Comparison of ENCODE assay signal across 23 cellular contexts in the genomic region with DNA sequence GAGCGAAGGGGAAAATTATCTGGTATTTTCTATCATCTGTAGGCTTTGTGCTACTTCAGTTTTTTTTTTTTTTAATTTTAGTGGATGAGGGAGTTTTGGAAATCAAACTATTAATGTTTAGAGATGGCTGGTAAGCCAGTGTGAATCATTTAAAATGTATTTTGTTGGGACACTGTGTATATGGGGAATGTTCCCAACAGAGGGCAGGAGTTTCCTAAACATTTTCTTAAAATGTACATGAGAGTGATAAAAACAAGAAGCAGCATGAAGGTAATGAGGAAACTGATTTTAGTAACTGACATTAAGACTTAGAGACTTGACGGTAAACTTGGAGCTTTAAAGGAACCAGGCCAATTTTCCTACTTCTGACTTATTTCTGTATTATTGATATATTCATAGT.
DNase-seq lines count a peak whose midpoint lies in the region; ATAC-seq and TF ChIP-seq lines count a peak whose summit lies in the region.
"Had no signal": no experiment of that assay in that cellular context is flagged by ENCODE, and none has a peak within 500 bp of the region (broad histone marks: within the 10 kb centered on the region; RNA-seq: fewer than 3 reads in every experiment).

No MANE protein-coding gene starts in this region.

- H3K9me3 Mint-ChIP-seq in MCF 10A (ENCODE audit: unreplicated experiment), result no peaks in the 10 kb centered on the region
- H3K9me3 Mint-ChIP-seq in activated naive CD8-positive, alpha-beta T cell treated with anti-CD3 and anti-CD28 coated beads, Interleukin-2, amount 50 U/mL, for 24 hours, result no peaks in the 10 kb centered on the region
- H3K9me3 Mint-ChIP-seq: CD8-positive, alpha-beta memory T cell; dendritic cell treated with granulocyte-macrophage colony-stimulating factor and Interleukin-4, amounts not matched to agents 40 ng/mL and 50 ng/mL, for 4 days; nephron progenitor cell had no signal

- H3K4me3 Mint-ChIP-seq in MCF 10A (ENCODE audit: unreplicated experiment), result no peak overlapping the region
- no peak overlapping the region for H3K4me3 Mint-ChIP-seq in activated naive CD8-positive, alpha-beta T cell treated with anti-CD3 and anti-CD28 coated beads, Interleukin-2, amount 50 U/mL, for 24 hours
- H3K4me3 Mint-ChIP-seq: CD8-positive, alpha-beta memory T cell; dendritic cell treated with granulocyte-macrophage colony-stimulating factor and Interleukin-4, amounts not matched to agents 40 ng/mL and 50 ng/mL, for 4 days; nephron progenitor cell; T-helper 17 cell had no signal

- intact Hi-C loops in MCF 10A (cut with micrococcal nuclease) (no loop called here), mammary epithelial cell (cut with micrococcal nuclease) (loop anchor here (1.0 kb wide), 1 partner anchor 43 kb away; no protein-coding TSS in a partner anchor), left colon (cut with DNase I, micrococcal nuclease) (no loop called here)

- no peaks in the 10 kb centered on the region for H3K27me3 Mint-ChIP-seq in MCF 10A (ENCODE audit: insufficient read depth, unreplicated experiment)
- H3K27me3 Mint-ChIP-seq in activated naive CD8-positive, alpha-beta T cell treated with anti-CD3 and anti-CD28 coated beads, Interleukin-2, amount 50 U/mL, for 24 hours, result no peaks in the 10 kb centered on the region

- peaks cover 6% of the 10 kb centered on the region for H3K36me3 Mint-ChIP-seq in MCF 10A (ENCODE audit: insufficient read depth, unreplicated experiment)
- no peaks in the 10 kb centered on the region for H3K36me3 Mint-ChIP-seq in activated naive CD8-positive, alpha-beta T cell treated with anti-CD3 and anti-CD28 coated beads, Interleukin-2, amount 50 U/mL, for 24 hours (ENCODE audit: low read depth)

- 100% methylated on average over 2 of the region's 2 CpGs for WGBS in mammary epithelial cell (ENCODE audit: low coverage, missing lambda C conversion rate)

- H4K20me1 ChIP-seq in mammary epithelial cell (ENCODE audit: insufficient read depth, low read length), result no peaks in the 10 kb centered on the region

- no peaks in the 10 kb centered on the region for H3K9me3 ChIP-seq in mammary epithelial cell (replicated peaks; ENCODE audit: insufficient read depth, low read length)
- H3K9me3 ChIP-seq: transverse colon had no signal

- no peak overlapping the region for H3K9ac ChIP-seq in mammary epithelial cell (ENCODE audit: insufficient read depth, low read length)

- H2AFZ ChIP-seq in mammary epithelial cell (ENCODE audit: low read depth, low read length), result no peak overlapping the region

- in situ Hi-C loops in mammary epithelial cell (cut with MboI; ENCODE audit: low sequenced_read_pairs in 2 of 2), result loop anchor here (10.0 to 25.0 kb wide), 3 partner anchors 126 to 234 kb away; a partner anchor contains a TSS

- H3K27ac Mint-ChIP-seq in MCF 10A (ENCODE audit: low read depth, unreplicated experiment), result no peak overlapping the region
- no peak overlapping the region for H3K27ac Mint-ChIP-seq in activated naive CD8-positive, alpha-beta T cell treated with anti-CD3 and anti-CD28 coated beads, Interleukin-2, amount 50 U/mL, for 24 hours
- H3K27ac Mint-ChIP-seq: CD8-positive, alpha-beta memory T cell; dendritic cell treated with granulocyte-macrophage colony-stimulating factor and Interleukin-4, amounts not matched to agents 40 ng/mL and 50 ng/mL, for 4 days; nephron progenitor cell; T-helper 17 cell had no signal

- DNase-seq in MCF 10A (ENCODE audit: unreplicated experiment) (peak; percentile 27), mammary epithelial cell (no peak), astrocyte of the hippocampus (ENCODE audit: low read depth, low spot score) (peak; percentile 22), fibroblast of the aortic adventitia (ENCODE audit: low read depth) (peak; percentile 26), left colon (no peak), NCI-H748 (lab: John Stamatoyannopoulos, UW; ENCODE audit: unreplicated experiment) (no peak)
- no peak for DNase-seq in activated naive CD8-positive, alpha-beta T cell treated with anti-CD3 and anti-CD28 coated beads, Interleukin-2, amount 50 U/mL, for 24 hours
- DNase-seq: activated effector memory CD4-positive, alpha-beta T cell treated with Interleukin-2 at 50 U/mL for 16 hours; amygdala; CD8-positive, alpha-beta memory T cell; hippocampal formation; mesendoderm; NCI-H1694 treated with DMSO at 0.1 percent for 48 hours; nephron progenitor cell; SHP77; stimulated activated CD4-positive, alpha-beta T cell treated with anti-CD3 and anti-CD28 coated beads, Interleukin-15, amount 100 ng/mL, for 24 hours; stimulated activated naive CD4-positive, alpha-beta T cell; T-helper 17 cell; transverse colon had no signal

- H3K27me3 ChIP-seq in mammary epithelial cell (ENCODE audit: insufficient read depth, low read length), result no peaks in the 10 kb centered on the region
- H3K27me3 ChIP-seq: transverse colon had no signal

- no peak overlapping the region for H3K4me3 ChIP-seq in mammary epithelial cell (replicated peaks in 1 of 3; ENCODE audit: insufficient read depth in 1 of 3, low read depth in 2 of 3, low read length in 3 of 3)
- no peak overlapping the region for H3K4me3 ChIP-seq in fibroblast of the aortic adventitia (ENCODE audit: low read depth, low read length)
- H3K4me3 ChIP-seq: transverse colon had no signal

- H3K79me2 ChIP-seq in mammary epithelial cell (ENCODE audit: insufficient read depth, low read length), result no peaks in the 10 kb centered on the region

- H3K4me1 Mint-ChIP-seq in MCF 10A (ENCODE audit: insufficient read depth, unreplicated experiment), result peaks cover 10% of the 10 kb centered on the region
- no peaks in the 10 kb centered on the region for H3K4me1 Mint-ChIP-seq in activated naive CD8-positive, alpha-beta T cell treated with anti-CD3 and anti-CD28 coated beads, Interleukin-2, amount 50 U/mL, for 24 hours
- H3K4me1 Mint-ChIP-seq: CD8-positive, alpha-beta memory T cell had no signal

- CTCF ChIA-PET in MCF 10A (lab: Yijun Ruan, JAX), result interaction anchor here (0.5 to 2.4 kb wide), 5 partner anchors 11 to 513 kb away, joined by 3 to 11 read pairs (median 3); no protein-coding TSS in a partner anchor
- CTCF ChIA-PET in mammary epithelial cell (lab: Charles Lee; ENCODE audit: low non-redundant PET), result interaction anchor here (0.7 kb wide), 1 partner anchor 114 kb away, joined by 4 read pairs; no protein-coding TSS in a partner anchor

- POLR2A ChIA-PET in MCF 10A (lab: Yijun Ruan, JAX), result interaction anchor here (2.8 kb wide), 1 partner anchor 121 kb away, joined by 17 read pairs; no protein-coding TSS in a partner anchor

- H3K27ac ChIP-seq in mammary epithelial cell (ENCODE audit: insufficient read depth, low read depth, low read length), result no peak overlapping the region
- H3K27ac ChIP-seq: 22Rv1, transverse colon had no signal

- H3K4me2 ChIP-seq in mammary epithelial cell (ENCODE audit: insufficient read depth, low read depth, low read length), result no peak overlapping the region

- dilution Hi-C loops in mammary epithelial cell (cut with HindIII; ENCODE audit: low sequenced_read_pairs), result no loop called here

- no peaks in the 10 kb centered on the region for H3K36me3 ChIP-seq in mammary epithelial cell (ENCODE audit: insufficient read depth, low read length)

- no peak for TF ChIP-seq CTCF in MCF 10A (IDR thresholded peaks at IDR 0.05; ENCODE audit: unreplicated experiment)
- peak in 1 of 2 donors; percentile 12 for TF ChIP-seq CTCF in mammary epithelial cell (conservative IDR thresholded peaks at IDR 0.05 in 1 of 2, IDR thresholded peaks at IDR 0.05 in 1 of 2; ENCODE audit: extremely low read depth in 1 of 2, insufficient read depth in 1 of 2, low read depth in 1 of 2, low read length in 2 of 2)
- no peak for TF ChIP-seq CTCF in fibroblast of the aortic adventitia (IDR thresholded peaks at IDR 0.05; ENCODE audit: insufficient read depth, low read length)

- BruUV-seq in MCF 10A (replicated peaks; lab: Mats Ljungman, UMichigan) (no TSS peak), mammary epithelial cell (replicated peaks; lab: Mats Ljungman, UMichigan) (no TSS peak)

- H3K4me1 ChIP-seq in mammary epithelial cell (ENCODE audit: insufficient read depth, low read length), result peaks cover 12% of the 10 kb centered on the region

- no peak for ATAC-seq in activated naive CD8-positive, alpha-beta T cell treated with anti-CD3 and anti-CD28 coated beads, Interleukin-2, amount 50 U/mL, for 24 hours
- ATAC-seq in GM19351 (IDR thresholded peaks at IDR 0.05; ENCODE audit: unreplicated experiment) (no peak), left colon (no peak)
- ATAC-seq: esophagus mucosa, T-helper 17 cell had no signal

Comparison
In these comparisons a context has a peak if more than half of its experiments do, and no peak if none do; other contexts are left out.
1. DNase-seq: peak in MCF 10A (single experiment), astrocyte of the hippocampus (single experiment) and fibroblast of the aortic adventitia (single experiment); none in mammary epithelial cell (single experiment), activated naive CD8-positive, alpha-beta T cell treated with anti-CD3 and anti-CD28 coated beads, Interleukin-2, amount 50 U/mL, for 24 hours (single experiment), left colon (0 of 2) and NCI-H748 (single experiment).